In genomic region chr5:160169326-160169725, GRCh38 we compare ENCODE assay signal across 13 cellular contexts. TPM values are rescaled to one million over a fixed set of nuclear protein-coding genes. Genes with fewer than 3 reads are reported as not detected.
A peak's percentile ranks its signal among the peaks of the same experiment; 100 is the strongest.
DNase-seq lines count a peak whose midpoint lies in the region; ATAC-seq, FAIRE-seq and TF ChIP-seq lines count a peak whose summit lies in the region.
"Had no signal": no experiment of that assay in that cellular context is flagged by ENCODE, and none has a peak within 500 bp of the region (broad histone marks: within the 10 kb centered on the region; RNA-seq: fewer than 3 reads in every experiment).

No MANE protein-coding gene starts in this region.

- H3K27ac ChIP-seq in H1 (ENCODE audit: low read depth, low read length) (no peak overlapping the region), liver (ENCODE audit: low read depth in 1 of 2, low read length in 2 of 2) (peak overlapping the region; percentile 66 to 73)
- H3K27ac ChIP-seq in CD8-positive, alpha-beta T cell (ENCODE audit: low read depth, low read length) = no peak overlapping the region

- H3K9ac ChIP-seq in H1 (replicated peaks in 1 of 4; ENCODE audit: extremely low read depth in 1 of 4, low read depth in 3 of 4, low read length in 3 of 4) = no peak overlapping the region
- H3K9ac ChIP-seq in liver (ENCODE audit: low read depth in 1 of 2, low read length in 2 of 2) = no peak overlapping the region

- H3K4me3 Mint-ChIP-seq in CD8-positive, alpha-beta T cell = no peak overlapping the region
- H3K4me3 Mint-ChIP-seq: activated CD8-positive, alpha-beta T cell treated with anti-CD3 and anti-CD28 coated beads, Interleukin-2, amount 10 ng/mL, durations not matched to agents 7 days and 5 days; CD4-positive, alpha-beta memory T cell; stimulated activated naive CD8-positive, alpha-beta T cell treated with anti-CD3 and anti-CD28 coated beads, Interleukin-15, Interleukin-2, amounts not matched to agents 100 ng/mL and 50 ng/mL, for 24 hours had no signal

- H3K4me1 ChIP-seq in H1 (replicated peaks in 1 of 4; ENCODE audit: control insufficient read depth in 3 of 4, insufficient read depth in 4 of 4, low read length in 3 of 4) (peaks cover 17 to 34% (median 25%) of the 10 kb centered on the region in 4 experiments), liver (ENCODE audit: control insufficient read depth in 4 of 4, insufficient read depth in 4 of 4, low read length in 3 of 4) (no peaks in the 10 kb centered on the region)
- no peaks in the 10 kb centered on the region for H3K4me1 ChIP-seq in CD8-positive, alpha-beta T cell (ENCODE audit: insufficient read depth, low read length)

- H3K23me2 ChIP-seq in H1 (ENCODE audit: low read depth, low read length) = no peaks in the 10 kb centered on the region

- peak overlapping the region; percentile 93; the same call in 1 of the 2 replicates for H2BK20ac ChIP-seq in H1 (ENCODE audit: low read length)

- CTCF ChIA-PET in H1 (lab: Charles Lee; ENCODE audit: partially characterized antibody) = interaction anchor here (1.1 to 2.6 kb wide), 2 partner anchors 29 to 146 kb away, joined by 3 to 10 read pairs; no protein-coding TSS in a partner anchor
- CTCF ChIA-PET in CD8-positive, alpha-beta T cell (lab: Charles Lee) = no interaction called here

- H4K91ac ChIP-seq in H1 (replicated peaks; ENCODE audit: insufficient read length, low read length) = peak overlapping the region; percentile 45

- H2BK15ac ChIP-seq in H1 (ENCODE audit: low read length) = no peak overlapping the region

- H3K56ac ChIP-seq in H1 (replicated peaks; ENCODE audit: insufficient read length, low read depth, low read length) = no peak overlapping the region

- H3K27me3 Mint-ChIP-seq in CD8-positive, alpha-beta T cell (ENCODE audit: low read depth) = peaks cover 33% of the 10 kb centered on the region

- no peak overlapping the region for H4K5ac ChIP-seq in H1 (ENCODE audit: insufficient read length, low read depth, low read length)

- TF ChIP-seq CTCF in H1 (IDR thresholded peaks at IDR 0.05; ENCODE audit: control extremely low read depth in 1 of 3, insufficient read depth in 1 of 3, low read depth in 1 of 3, low read length in 3 of 3) (no peak), liver (IDR thresholded peaks at IDR 0.05; ENCODE audit: low read depth, low read length, missing input control) (no peak)
- TF ChIP-seq CTCF in CD8-positive, alpha-beta T cell (IDR thresholded peaks at IDR 0.05) = no peak

- no peak overlapping the region for H2AFZ ChIP-seq in H1 (ENCODE audit: low read length)

- no peak for TF ChIP-seq RAD21 in H1 (IDR thresholded peaks at IDR 0.05 in 1 of 2, conservative IDR thresholded peaks at IDR 0.05 in 1 of 2; ENCODE audit: low read depth in 2 of 2, low read length in 2 of 2)
- TF ChIP-seq RAD21 in liver (IDR thresholded peaks at IDR 0.05) = no peak

- H3K9me3 Mint-ChIP-seq in CD8-positive, alpha-beta T cell = no peaks in the 10 kb centered on the region
- H3K9me3 Mint-ChIP-seq: CD4-positive, alpha-beta memory T cell; stimulated activated naive CD8-positive, alpha-beta T cell treated with anti-CD3 and anti-CD28 coated beads, Interleukin-15, Interleukin-2, amounts not matched to agents 100 ng/mL and 50 ng/mL, for 24 hours had no signal

- peak; percentile 69 for DNase-seq in AG08396 (ENCODE audit: low spot score)
- peak; percentile 87 for DNase-seq in NCI-H226
- no peak for DNase-seq in H1 (ENCODE audit: low read depth in 1 of 2, low spot score in 2 of 2)
- DNase-seq in effector CD4-positive, alpha-beta T cell = no peak
- no peak for DNase-seq in CD8-positive, alpha-beta T cell
- no peak for DNase-seq in stimulated activated CD4-positive, alpha-beta T cell treated with anti-CD3 and anti-CD28 coated beads, Interleukin-12 subunit alpha, Interleukin-12 subunit beta, amount 100 ng/mL, for 4 hours
- DNase-seq: activated CD8-positive, alpha-beta T cell treated with anti-CD3 and anti-CD28 coated beads, Interleukin-2, amount 10 ng/mL, durations not matched to agents 7 days and 5 days; CD4-positive, alpha-beta memory T cell; NCI-H345 had no signal

- H3K36me3 Mint-ChIP-seq in CD8-positive, alpha-beta T cell = no peaks in the 10 kb centered on the region
- H3K36me3 Mint-ChIP-seq: CD4-positive, alpha-beta memory T cell had no signal

- no peak overlapping the region for H3K14ac ChIP-seq in H1 (ENCODE audit: insufficient read length)

- H2BK120ac ChIP-seq in H1 (replicated peaks; ENCODE audit: low read depth, low read length) = no peak overlapping the region

- no peak for TF ChIP-seq EP300 in H1 (IDR thresholded peaks at IDR 0.05; ENCODE audit: borderline replicate concordance in 1 of 2, low read depth in 2 of 2, low read length in 2 of 2)

- POLR2A ChIA-PET in H1 (lab: Charles Lee; ENCODE audit: partially characterized antibody) = interaction anchor here (6.1 kb wide), 1 partner anchor 19 kb away, joined by 72 read pairs; no protein-coding TSS in a partner anchor
- POLR2A ChIA-PET in CD8-positive, alpha-beta T cell (lab: Charles Lee) = no interaction called here

- H4K8ac ChIP-seq in H1 (ENCODE audit: extremely low read depth, insufficient read depth, low read length) = no peak overlapping the region

- no peaks in the 10 kb centered on the region for H3K36me3 ChIP-seq in H1 (ENCODE audit: control insufficient read depth in 2 of 4, insufficient read depth in 4 of 4, low read length in 3 of 4)
- H3K36me3 ChIP-seq in liver (ENCODE audit: control insufficient read depth in 4 of 4, insufficient read depth in 3 of 4, low read depth in 1 of 4, low read length in 3 of 4) = no peaks in the 10 kb centered on the region
- no peaks in the 10 kb centered on the region for H3K36me3 ChIP-seq in CD8-positive, alpha-beta T cell (ENCODE audit: insufficient read depth, low read length)

- H3K18ac ChIP-seq in H1 (ENCODE audit: extremely low read depth, low read length) = no peak overlapping the region

- TF ChIP-seq POLR2A in H1 (IDR thresholded peaks at IDR 0.05; ENCODE audit: control extremely low read depth in 1 of 2, low read depth in 2 of 2, low read length in 2 of 2) = no peak

- H2AK5ac ChIP-seq in H1 (ENCODE audit: low read depth, low read length) = peak overlapping the region; percentile 89; the same call in 1 of the 2 replicates

- intact Hi-C loops in CD8-positive, alpha-beta T cell (cut with DNase I, micrococcal nuclease) = no loop called here

- no peak overlapping the region for H3K23ac ChIP-seq in H1 (ENCODE audit: insufficient read length)

- no peaks in the 10 kb centered on the region for H4K20me1 ChIP-seq in H1 (replicated peaks in 1 of 2; ENCODE audit: control insufficient read depth in 1 of 2, insufficient read depth in 2 of 2, low read length in 2 of 2)

- H2BK5ac ChIP-seq in H1 (ENCODE audit: low read depth, low read length) = peak overlapping the region; percentile 45; the same call in 1 of the 2 replicates

- no peak for FAIRE-seq in H1 (lab: Jason Lieb, UNC)
- FAIRE-seq: GM12892 had no signal

- ATAC-seq in HG03135 (IDR thresholded peaks at IDR 0.05; ENCODE audit: unreplicated experiment) = no peak
- ATAC-seq in CD8-positive, alpha-beta T cell = no peak
- ATAC-seq: activated CD8-positive, alpha-beta T cell treated with anti-CD3 and anti-CD28 coated beads, Interleukin-2, amount 10 ng/mL, durations not matched to agents 7 days and 5 days had no signal

- H3K79me2 ChIP-seq in H1 (ENCODE audit: control insufficient read depth in 1 of 2, insufficient read depth in 2 of 2, low read length in 2 of 2) = no peaks in the 10 kb centered on the region

- H2BK12ac ChIP-seq in H1 (ENCODE audit: low read depth, low read length) = 0 out of 2 replicates have a peak overlapping the region, but pooled peaks have one; percentile 71

- no peaks in the 10 kb centered on the region for H3K79me1 ChIP-seq in H1 (ENCODE audit: low read depth, low read length)

- no peaks in the 10 kb centered on the region for H3K27me3 ChIP-seq in H1 (replicated peaks in 1 of 4; ENCODE audit: control insufficient read depth in 3 of 4, extremely low read depth in 1 of 4, insufficient read depth in 3 of 4, low read length in 3 of 4)
- peaks cover 0 to 4% (median 0%) of the 10 kb centered on the region in 4 donors for H3K27me3 ChIP-seq in liver (ENCODE audit: control insufficient read depth in 4 of 4, insufficient read depth in 4 of 4, low read length in 3 of 4)
- H3K27me3 ChIP-seq in CD8-positive, alpha-beta T cell (ENCODE audit: insufficient read depth, low read length) = peaks cover 5% of the 10 kb centered on the region

- H3K4ac ChIP-seq in H1 (replicated peaks; ENCODE audit: insufficient read length, low read depth, low read length) = peak overlapping the region; percentile 73

- no peak overlapping the region for H3K27ac Mint-ChIP-seq in CD8-positive, alpha-beta T cell
- H3K27ac Mint-ChIP-seq: activated CD8-positive, alpha-beta T cell treated with anti-CD3 and anti-CD28 coated beads, Interleukin-2, amount 10 ng/mL, durations not matched to agents 7 days and 5 days; CD4-positive, alpha-beta memory T cell; stimulated activated naive CD8-positive, alpha-beta T cell treated with anti-CD3 and anti-CD28 coated beads, Interleukin-15, Interleukin-2, amounts not matched to agents 100 ng/mL and 50 ng/mL, for 24 hours had no signal

- H3K9me3 ChIP-seq in H1 (ENCODE audit: insufficient read depth in 2 of 2, low read depth in 1 of 2, low read length in 1 of 2) (no peaks in the 10 kb centered on the region), liver (ENCODE audit: control insufficient read depth in 4 of 4, low read length in 3 of 4) (no peaks in the 10 kb centered on the region)
- H3K9me3 ChIP-seq in CD8-positive, alpha-beta T cell (ENCODE audit: low read length) = no peaks in the 10 kb centered on the region

- H3K4me3 ChIP-seq in H1 (ENCODE audit: extremely low read depth in 1 of 4, insufficient read depth in 2 of 4, low read depth in 3 of 4, low read length in 4 of 4) (no peak overlapping the region), liver (ENCODE audit: low read depth in 1 of 3, low read length in 3 of 3) (no peak overlapping the region)
- no peak overlapping the region for H3K4me3 ChIP-seq in CD8-positive, alpha-beta T cell (ENCODE audit: low read depth, low read length)

- 94% methylated on average over 3 of the region's 3 CpGs; no CpG with 5 or more reads in 1 of the 2 experiments for WGBS in H1 (ENCODE audit: extremely low coverage in 1 of 2, insufficient coverage in 1 of 2, insufficient read length in 1 of 2, insufficient replicate concordance in 2 of 2, low coverage in 1 of 2, low lambda C conversion rate in 2 of 2, missing lambda C conversion rate in 1 of 2), 2 experiments
- 54% methylated on average over 3 of the region's 3 CpGs for WGBS in liver

- no peak overlapping the region for H3K4me2 ChIP-seq in H1 (ENCODE audit: insufficient read depth in 1 of 2, low read depth in 2 of 2, low read length in 2 of 2)

- H3K4me1 Mint-ChIP-seq in CD8-positive, alpha-beta T cell (ENCODE audit: low read depth) = no peaks in the 10 kb centered on the region

RNA-seq across cellular contexts. Expression of gene PWWP2A, which starts 50.1 kb away (rescaled TPM):
- 60.0 and 63.0 TPM in 2 replicates for total RNA-seq in H1 (2021; fragmentation: NEBNext Ultra II Directional; extraction: Animal tissue kit (Norgen Biotek cat#: 25700))
- polyA plus RNA-seq in H1 (2011; rRNA removed) (16.9 and 18.5 TPM in 2 replicates), liver (1 to 10 TPM; 4.8 TPM)
- 22.2 TPM for polyA plus RNA-seq in H1 (2011; cell fraction: cytosol; rRNA removed)
- polyA plus RNA-seq in H1 (2011; cell fraction: nucleus; rRNA removed) = 25.5 TPM
- polyA plus RNA-seq in H1 (2012, experiment 1 of 2) = 29.4 to 43.1 TPM (median 36.3 TPM) in 4 replicates
- 6.0 TPM for polyA plus RNA-seq in H1 (2012, experiment 2 of 2)
- polyA plus RNA-seq in H1 (2013, experiment 1 of 2) = 42.3 TPM
- polyA plus RNA-seq in H1 (2013, experiment 2 of 2) = 40.8 TPM
- polyA minus RNA-seq in H1 (2011; rRNA and poly(A)+ RNA removed) = 38.0 and 38.8 TPM in 2 replicates
- polyA minus RNA-seq in H1 (2011; cell fraction: cytosol; rRNA and poly(A)+ RNA removed) = 25.3 TPM
- 40.5 TPM for polyA minus RNA-seq in H1 (2011; cell fraction: nucleus; rRNA and poly(A)+ RNA removed)
- total RNA-seq in liver = 10 to 100 TPM; 11.7 to 14.6 TPM
- total RNA-seq in CD8-positive, alpha-beta T cell = 10 to 100 TPM; 18.1 to 18.4 TPM

RNA-seq across cellular contexts. Expression of gene FABP6, which starts 60.0 kb away (rescaled TPM):
- 3.6 and 4.8 TPM in 2 replicates for total RNA-seq in H1 (2021; fragmentation: NEBNext Ultra II Directional; extraction: Animal tissue kit (Norgen Biotek cat#: 25700))
- polyA plus RNA-seq in H1 (2011; rRNA removed) (3.2 and 6.1 TPM in 2 replicates), liver (not detected)
- 5.0 TPM for polyA plus RNA-seq in H1 (2011; cell fraction: cytosol; rRNA removed)
- 2.5 TPM for polyA plus RNA-seq in H1 (2011; cell fraction: nucleus; rRNA removed)
- polyA plus RNA-seq in H1 (2012, experiment 1 of 2) = 4.5 to 12.2 TPM (median 7.2 TPM) in 4 replicates
- polyA plus RNA-seq in H1 (2012, experiment 2 of 2) = 5.9 TPM
- 3.5 TPM for polyA plus RNA-seq in H1 (2013, experiment 1 of 2)
- polyA plus RNA-seq in H1 (2013, experiment 2 of 2) = 5.3 TPM
- polyA minus RNA-seq in H1 (2011; rRNA and poly(A)+ RNA removed) = 0.63 and 2.3 TPM in 2 replicates
- polyA minus RNA-seq in H1 (2011; cell fraction: cytosol; rRNA and poly(A)+ RNA removed) = not detected
- polyA minus RNA-seq in H1 (2011; cell fraction: nucleus; rRNA and poly(A)+ RNA removed) = 2.7 TPM
- not detected for total RNA-seq in liver
- total RNA-seq in CD8-positive, alpha-beta T cell = not detected
- total RNA-seq: activated CD8-positive, alpha-beta T cell treated with anti-CD3 and anti-CD28 coated beads, Interleukin-2, amount 10 ng/mL, durations not matched to agents 7 days and 5 days; CD4-positive, alpha-beta memory T cell had no signal
- polyA plus RNA-seq: CD4-positive, alpha-beta memory T cell had no signal

Comparison
In these comparisons a context has a peak if more than half of its experiments do, and no peak if none do; other contexts are left out.
1. DNase-seq: peak in AG08396 (single experiment) and NCI-H226 (single experiment); none in H1 (0 of 2), effector CD4-positive, alpha-beta T cell (single experiment), CD8-positive, alpha-beta T cell (0 of 7) and stimulated activated CD4-positive, alpha-beta T cell treated with anti-CD3 and anti-CD28 coated beads, Interleukin-12 subunit alpha, Interleukin-12 subunit beta, amount 100 ng/mL, for 4 hours (single experiment).
2. H3K27ac ChIP-seq: peak in liver (2 of 2); none in H1 (single experiment) and CD8-positive, alpha-beta T cell (single experiment).